8 cellular contexts compared by ENCODE assay signal in the genomic region with DNA sequence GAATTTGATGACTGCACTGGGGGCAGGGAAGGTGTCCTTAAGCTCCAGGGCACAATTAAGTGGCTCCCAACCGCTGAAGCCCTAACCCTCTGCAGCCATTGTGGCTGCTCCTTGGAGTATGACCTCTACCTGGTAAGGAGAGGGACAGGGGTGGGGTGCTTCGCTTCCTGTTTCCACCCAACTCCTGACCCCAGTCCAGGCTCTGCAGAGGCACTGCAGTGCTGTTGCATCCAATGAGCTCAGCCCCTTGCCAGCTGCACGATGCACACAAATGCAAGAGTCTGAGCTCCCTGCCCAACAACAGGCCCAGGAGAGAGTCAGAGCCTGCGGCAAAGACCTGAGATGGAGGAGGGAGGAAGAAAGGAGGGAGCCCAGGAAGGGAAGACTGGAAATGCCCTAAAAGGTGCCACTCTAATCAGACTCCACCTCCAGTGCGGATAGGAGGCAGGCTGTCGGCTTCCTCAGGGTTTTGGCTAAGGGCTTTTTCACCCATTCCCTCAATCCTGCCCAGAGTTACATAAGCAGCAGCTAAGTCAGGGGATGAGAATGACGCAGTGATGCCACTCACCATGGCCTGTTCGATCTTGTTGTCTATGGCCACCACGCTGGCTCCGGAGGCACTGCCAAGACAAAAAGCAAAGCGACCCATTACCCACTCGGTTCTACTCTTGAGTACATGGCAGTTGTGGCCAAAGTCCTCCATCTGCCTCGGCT.
DNase-seq lines count a peak whose midpoint lies in the region; ATAC-seq, FAIRE-seq and TF ChIP-seq lines count a peak whose summit lies in the region.

No MANE protein-coding gene starts in this region.

- H4K8ac ChIP-seq in IMR-90 (ENCODE audit: low read depth in 2 of 2, low read length in 2 of 2) = peak overlapping the region; percentile 54 to 59; a peak in 3 of 4 replicates

- H3K36me3 ChIP-seq in IMR-90 (ENCODE audit: control insufficient read depth, insufficient read depth, low read length) (peaks cover 3% of the 10 kb centered on the region; the same call in 1 of the 2 replicates), GM12878 (ENCODE audit: control insufficient read depth in 2 of 2, insufficient read depth in 2 of 2, low read length in 1 of 2) (no peaks in the 10 kb centered on the region)

- CTCF ChIA-PET in A549 (lab: Yijun Ruan, JAX) (interaction anchor here (0.6 to 9.8 kb wide), 9 partner anchors 11 to 690 kb away, joined by 3 to 92 read pairs (median 9); a partner anchor contains a TSS), IMR-90 (lab: Yijun Ruan, JAX) (interaction anchor here (2.1 kb wide), 1 partner anchor 56 kb away, joined by 7 read pairs; no protein-coding TSS in a partner anchor), GM12878 (lab: Yijun Ruan, JAX) (interaction anchor here (1.0 to 9.1 kb wide), 8 partner anchors 14 to 60 kb away, joined by 3 to 273 read pairs (median 6); a partner anchor contains a TSS)

- H3K56ac ChIP-seq in IMR-90 (ENCODE audit: extremely low read depth, insufficient read depth, low read length) = peak overlapping the region; percentile 13; the same call in 1 of the 2 replicates

- no peak overlapping the region; the same call in 1 of the 2 replicates for H4K91ac ChIP-seq in IMR-90 (ENCODE audit: insufficient read depth, low read depth, low read length)

- TF ChIP-seq CTCF in A549 (IDR thresholded peaks at IDR 0.05) = no peak
- TF ChIP-seq CTCF in IMR-90 (conservative IDR thresholded peaks at IDR 0.05; ENCODE audit: low read depth, low read length) = no peak
- TF ChIP-seq CTCF in GM12878 (IDR thresholded peaks at IDR 0.05 in 2 of 3, conservative IDR thresholded peaks at IDR 0.05 in 1 of 3; ENCODE audit: control insufficient read depth in 2 of 3, extremely low read depth in 1 of 3, insufficient read depth in 1 of 3, low read depth in 3 of 3, low read length in 3 of 3) = no peak

- H3K4me1 ChIP-seq in A549 = peaks cover 51% of the 10 kb centered on the region
- H3K4me1 ChIP-seq in IMR-90 (ENCODE audit: control insufficient read depth, insufficient read depth, low read length) = peaks cover 12% of the 10 kb centered on the region; the same call in 1 of the 2 replicates
- peaks cover 21% of the 10 kb centered on the region for H3K4me1 ChIP-seq in GM12878 (ENCODE audit: control insufficient read depth, insufficient read depth, low read length)

- no peak overlapping the region; the same call in 1 of the 2 replicates for H2AK5ac ChIP-seq in IMR-90 (ENCODE audit: low read depth, low read length)

- TF ChIP-seq EP300 in A549 (IDR thresholded peaks at IDR 0.05) (no peak), GM12878 (IDR thresholded peaks at IDR 0.05; ENCODE audit: borderline replicate concordance in 1 of 2, control insufficient read depth in 1 of 2, low read depth in 2 of 2, low read length in 2 of 2) (no peak)

- dilution Hi-C loops in IMR-90 (cut with HindIII; ENCODE audit: low sequenced_read_pairs, unreplicated experiment) = no loop called here

- H3K9me1 ChIP-seq in IMR-90 (ENCODE audit: insufficient read depth, low read length) = peaks cover 19% of the 10 kb centered on the region

- H3K4me3 ChIP-seq in A549 (peak overlapping the region; percentile 84), IMR-90 (ENCODE audit: insufficient read depth, low read depth, low read length) (peak overlapping the region; percentile 43), GM12878 (peak overlapping the region; percentile 81)

- H3K18ac ChIP-seq in IMR-90 (ENCODE audit: low read depth, low read length) = peak overlapping the region; percentile 5; the same call in 1 of the 2 replicates

- no peak overlapping the region for H2BK15ac ChIP-seq in IMR-90 (ENCODE audit: low read depth, low read length)

- peak overlapping the region; percentile 29 for H2AK9ac ChIP-seq in IMR-90 (replicated peaks; ENCODE audit: low read depth, low read length, poor library complexity)

- intact Hi-C loops in IMR-90 (cut with micrococcal nuclease) (loop anchor here (2.0 to 5.0 kb wide), 2 partner anchors 39 to 688 kb away; no protein-coding TSS in a partner anchor), GM12878 (cut with micrococcal nuclease; ENCODE audit: unreplicated experiment) (loop anchor here (5.0 kb wide), 2 partner anchors 47 to 823 kb away; no protein-coding TSS in a partner anchor)

- H2BK20ac ChIP-seq in IMR-90 (ENCODE audit: low read depth, low read length) = no peak overlapping the region

- H3K4me2 ChIP-seq in A549 = peak overlapping the region; percentile 90
- H3K4me2 ChIP-seq in IMR-90 (ENCODE audit: low read depth, low read length) = peak overlapping the region; percentile 80
- peak overlapping the region; percentile 80 for H3K4me2 ChIP-seq in GM12878 (ENCODE audit: control insufficient read depth, insufficient read depth)

- H3K4ac ChIP-seq in IMR-90 (ENCODE audit: low read depth, low read length) = peak overlapping the region; percentile 68

- FAIRE-seq in A549 (lab: Jason Lieb, UNC) (no peak), GM12878 (lab: Jason Lieb, UNC) (peak; percentile 31)

- SMC1A ChIA-PET in GM12878 (lab: Charles Lee; ENCODE audit: uncharacterized antibody, unreplicated experiment) = interaction anchor here (0.6 to 16.4 kb wide), 11 partner anchors 14 to 87 kb away, joined by 3 to 425 read pairs (median 5); a partner anchor contains a TSS

- peaks cover 17% of the 10 kb centered on the region for H3K79me2 ChIP-seq in GM12878 (ENCODE audit: control insufficient read depth, insufficient read depth, low read length)

- H3K9ac ChIP-seq in IMR-90 (ENCODE audit: low read depth, low read length) (peak overlapping the region; percentile 79), GM12878 (ENCODE audit: control insufficient read depth, insufficient read depth, low read length) (peak overlapping the region; percentile 73)

- no peak for ATAC-seq in A549
- ATAC-seq in IMR-90 (ENCODE audit: low read depth) = peak; percentile 2
- ATAC-seq in GM12878 = no peak
- ATAC-seq in activated CD4-positive, CD25-positive, alpha-beta regulatory T cell treated with anti-CD3 and anti-CD28 coated beads, Interleukin-2, amount 50 U/mL, for 24 hours = no peak

- peak overlapping the region; percentile 1; the same call in 1 of the 2 replicates for H4K5ac ChIP-seq in IMR-90 (ENCODE audit: low read depth, low read length)

- H3K27me3 ChIP-seq in IMR-90 (ENCODE audit: control insufficient read depth, insufficient read depth, low read length) (peaks cover 7% of the 10 kb centered on the region), GM12878 (replicated peaks in 1 of 2; ENCODE audit: control insufficient read depth in 2 of 2, insufficient read depth in 2 of 2, low read length in 1 of 2) (no peaks in the 10 kb centered on the region), layer of hippocampus (ENCODE audit: control insufficient read depth, insufficient read depth, low read length) (no peaks in the 10 kb centered on the region)

- no peaks in the 10 kb centered on the region for H4K20me1 ChIP-seq in IMR-90 (ENCODE audit: insufficient read depth, low read length)
- peaks cover 4% of the 10 kb centered on the region; the same call in 1 of the 2 replicates for H4K20me1 ChIP-seq in GM12878 (ENCODE audit: control insufficient read depth, insufficient read depth)

- H2BK120ac ChIP-seq in IMR-90 (ENCODE audit: low read depth, low read length) = peak overlapping the region; percentile 20; the same call in 1 of the 2 replicates

- DNase-seq in A549 (ENCODE audit: low read depth in 1 of 2, low spot score in 1 of 2) (no peak), IMR-90 (peak; percentile 23), GM12878 (ENCODE audit: low read depth, low spot score) (no peak), substantia nigra (lab: John Stamatoyannopoulos, UW) (peak in 5 of 49 donors; percentile 1 to 42 (median 12)), SIG-M5 treated with dmso at 0.1 percent for 504 hours (lab: John Stamatoyannopoulos, UW; ENCODE audit: unreplicated experiment) (no peak)
- DNase-seq in activated effector memory CD4-positive, alpha-beta T cell treated with anti-CD3 and anti-CD28 coated beads, Interleukin-2, amount 50 U/mL, for 16 hours = no peak

- POLR2A ChIA-PET in A549 (lab: Yijun Ruan, JAX) (interaction anchor here (1.1 to 6.2 kb wide), 6 partner anchors 14 to 321 kb away, joined by 3 to 57 read pairs (median 20); a partner anchor contains a TSS), IMR-90 (lab: Charles Lee; ENCODE audit: unreplicated experiment) (interaction anchor here (0.6 kb wide), 1 partner anchor 64 kb away, joined by 4 read pairs; no protein-coding TSS in a partner anchor), GM12878 (lab: Charles Lee) (interaction anchor here (0.6 to 18.2 kb wide), 9 partner anchors 10 to 60 kb away, joined by 3 to 287 read pairs (median 4); a partner anchor contains a TSS)

- H3K23ac ChIP-seq in IMR-90 (ENCODE audit: low read depth, low read length) = peak overlapping the region; percentile 58; the same call in 1 of the 2 replicates

- in situ Hi-C loops in IMR-90 (cut with MboI; ENCODE audit: low sequenced_read_pairs) (loop anchor here (5.0 kb wide), 1 partner anchor 38 kb away; no protein-coding TSS in a partner anchor), GM12878 (cut with MboI) (no loop called here)

- H2BK5ac ChIP-seq in IMR-90 (ENCODE audit: low read depth, low read length, poor library complexity, severe bottlenecking) = peak overlapping the region; percentile 16

- no peak for TF ChIP-seq POLR2A in A549 (IDR thresholded peaks at IDR 0.05; ENCODE audit: low read length)
- TF ChIP-seq POLR2A in IMR-90 (IDR thresholded peaks at IDR 0.05; ENCODE audit: low read depth, low read length) = no peak
- TF ChIP-seq POLR2A in GM12878 (IDR thresholded peaks at IDR 0.05; ENCODE audit: low read depth, low read length) = peak; percentile 16; the same call in 1 of the 2 replicates

- peak overlapping the region; percentile 64 for H3K14ac ChIP-seq in IMR-90 (replicated peaks; ENCODE audit: low read depth, low read length)

- 62% methylated on average over 10 of the region's 13 CpGs for WGBS in A549 (ENCODE audit: missing lambda C conversion rate)
- WGBS in IMR-90 (ENCODE audit: extremely low coverage in 2 of 2, insufficient read length in 1 of 2), 2 experiments = 23% methylated on average over 9 of the region's 13 CpGs; no CpG with 5 or more reads in 1 of the 2 experiments
- 32% methylated on average over 13 of the region's 13 CpGs for WGBS in GM12878 (ENCODE audit: insufficient coverage, insufficient replicate concordance, low lambda C conversion rate, missing lambda C conversion rate)

- no TSS peak for BruUV-seq in IMR-90 (replicated peaks; lab: Mats Ljungman, UMichigan)
- BruUV-seq in GM12878 (replicated peaks; lab: Mats Ljungman, UMichigan) = no TSS peak

- RAD21 ChIA-PET in GM12878 (lab: Charles Lee; ENCODE audit: unreplicated experiment) = interaction anchor here (0.6 to 15.7 kb wide), 10 partner anchors 9 to 87 kb away, joined by 3 to 444 read pairs (median 8); a partner anchor contains a TSS

- peak overlapping the region; percentile 73 for H2AFZ ChIP-seq in IMR-90 (replicated peaks; ENCODE audit: low read length, poor library complexity)
- no peak overlapping the region for H2AFZ ChIP-seq in GM12878 (ENCODE audit: control insufficient read depth, low read depth, low read length)

- H3K9me3 ChIP-seq in A549 = no peaks in the 10 kb centered on the region
- H3K9me3 ChIP-seq in IMR-90 (ENCODE audit: control insufficient read depth, insufficient read depth, low read length) = no peaks in the 10 kb centered on the region
- H3K9me3 ChIP-seq in GM12878 (replicated peaks; ENCODE audit: control insufficient read depth, insufficient read depth, low read length) = no peaks in the 10 kb centered on the region; the same call in 2 of the 3 replicates

- H3K27ac ChIP-seq in A549 (peak overlapping the region; percentile 89), IMR-90 (ENCODE audit: insufficient read depth, low read length) (peak overlapping the region; percentile 66), GM12878 (ENCODE audit: control insufficient read depth, insufficient read depth) (peak overlapping the region; percentile 86), layer of hippocampus (ENCODE audit: low read depth, low read length) (peak overlapping the region; percentile 90), substantia nigra (ENCODE audit: low read depth, low read length, poor library complexity, severe bottlenecking) (peak overlapping the region; percentile 92)

- TF ChIP-seq RAD21 in A549 (conservative IDR thresholded peaks at IDR 0.05 in 1 of 2, IDR thresholded peaks at IDR 0.05 in 1 of 2) (no peak), IMR-90 (IDR thresholded peaks at IDR 0.05; ENCODE audit: low read length) (no peak), GM12878 (IDR thresholded peaks at IDR 0.05; ENCODE audit: insufficient read depth, low read depth, low read length) (no peak)

- H3K79me1 ChIP-seq in IMR-90 (ENCODE audit: low read depth in 1 of 2, low read length in 2 of 2) = peaks cover 0 to 14% of the 10 kb centered on the region in 2 experiments; a peak in 2 of 4 replicates
